ENCODE assay signal across 8 cellular contexts in the genomic region with DNA sequence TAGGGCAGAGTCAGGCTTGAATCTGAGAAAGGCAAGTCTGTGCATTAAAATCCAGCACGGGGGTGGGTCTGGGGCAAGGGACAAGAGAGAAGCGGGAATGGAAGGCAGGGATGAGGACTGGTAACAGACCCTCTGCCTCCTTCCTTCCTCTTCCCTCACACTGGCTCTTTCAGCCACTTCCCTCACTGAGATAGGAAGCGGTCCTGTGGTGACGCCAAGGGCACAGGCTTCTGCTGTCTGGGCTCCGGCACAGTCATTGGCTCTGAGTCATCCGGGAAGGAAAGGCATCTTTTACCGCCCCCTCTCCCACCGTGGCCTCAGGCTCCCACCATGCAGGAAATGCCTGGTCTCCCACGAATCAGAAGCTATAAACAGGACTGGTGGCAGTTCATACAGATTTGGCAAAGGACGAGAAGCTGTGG.
DNase-seq lines count a peak whose midpoint lies in the region; ATAC-seq and TF ChIP-seq lines count a peak whose summit lies in the region.

No MANE protein-coding gene starts in this region.

- ATAC-seq in GM21619 (IDR thresholded peaks at IDR 0.05; ENCODE audit: unreplicated experiment), result no peak

- WGBS in adrenal gland, 4 donors, result 25 to 40% (median 31%) methylated on average over 8 to 10 of the region's 10 CpGs
- 50% methylated on average over 10 of the region's 10 CpGs for WGBS in prostate gland

- intact Hi-C loops in adrenal gland (cut with DNase I) (no loop called here), prostate gland (cut with DNase I) (no loop called here)

- no peaks in the 10 kb centered on the region for H3K27me3 ChIP-seq in BLaER1 treated with 17β-estradiol and CSF1 and Interleukin-3, amounts not matched to agents 10 nM and 100 nM
- H3K27me3 ChIP-seq in NT2/D1 (ENCODE audit: insufficient read depth, insufficient read length) (no peaks in the 10 kb centered on the region), adrenal gland (no peaks in the 10 kb centered on the region), prostate gland (replicated peaks; ENCODE audit: insufficient read depth) (no peaks in the 10 kb centered on the region)

- peak overlapping the region; percentile 37 to 79 (median 68) for H3K4me2 ChIP-seq in BLaER1 treated with 17β-estradiol and CSF1 and Interleukin-3, amounts not matched to agents 10 nM and 100 nM

- no peak for TF ChIP-seq CTCF in adrenal gland (IDR thresholded peaks at IDR 0.05)
- no peak for TF ChIP-seq CTCF in prostate gland (IDR thresholded peaks at IDR 0.05)
- TF ChIP-seq CTCF in GM20000 (IDR thresholded peaks at IDR 0.05; ENCODE audit: extremely low read depth, missing control alignments), result no peak

- H3K9ac ChIP-seq in BLaER1 treated with 17β-estradiol and CSF1 and Interleukin-3, amounts not matched to agents 10 nM and 100 nM, result peak overlapping the region in 7 of 11 experiments; percentile 18 to 46 (median 25); a peak in 8 of 22 replicates
- peak overlapping the region; percentile 6 for H3K9ac ChIP-seq in NT2/D1 (ENCODE audit: insufficient read length, low read depth)

- H3K36me3 ChIP-seq in BLaER1 treated with 17β-estradiol and CSF1 and Interleukin-3, amounts not matched to agents 10 nM and 100 nM, result peaks cover 24 to 95% (median 65%) of the 10 kb centered on the region in 11 experiments
- H3K36me3 ChIP-seq in NT2/D1 (ENCODE audit: insufficient read depth, insufficient read length, low read length), result peaks cover 3% of the 10 kb centered on the region
- no peaks in the 10 kb centered on the region for H3K36me3 ChIP-seq in adrenal gland (replicated peaks in 1 of 2)
- no peaks in the 10 kb centered on the region for H3K36me3 ChIP-seq in prostate gland

- no peak for TF ChIP-seq POLR2A in adrenal gland (IDR thresholded peaks at IDR 0.05)
- no peak for TF ChIP-seq POLR2A in prostate gland (IDR thresholded peaks at IDR 0.05)

- DNase-seq in NT2/D1 (ENCODE audit: low read depth, low spot score) (peak; percentile 72), adrenal gland (peak; percentile 60 to 88 (median 78)), hepatic stellate cell (ENCODE audit: low spot score) (peak; percentile 91), prostate gland (ENCODE audit: low spot score) (no peak), GM20000 (ENCODE audit: low spot score) (no peak)
- peak; percentile 43 to 47 for DNase-seq in stimulated activated CD4-positive, alpha-beta T cell treated with anti-CD3 and anti-CD28 coated beads, Interleukin-2, amount 100 ng/mL, for 24 hours

- peaks cover 0 to 33% (median 13%) of the 10 kb centered on the region in 11 experiments; a peak in 15 of 22 replicates for H3K9me3 ChIP-seq in BLaER1 treated with 17β-estradiol and CSF1 and Interleukin-3, amounts not matched to agents 10 nM and 100 nM (replicated peaks in 1 of 11)
- H3K9me3 ChIP-seq in NT2/D1 (ENCODE audit: insufficient read depth, low read length) (no peaks in the 10 kb centered on the region), adrenal gland (replicated peaks in 1 of 3) (no peaks in the 10 kb centered on the region), prostate gland (no peaks in the 10 kb centered on the region)

- peaks cover 28 to 100% (median 71%) of the 10 kb centered on the region in 10 experiments for H3K4me1 ChIP-seq in BLaER1 treated with 17β-estradiol and CSF1 and Interleukin-3, amounts not matched to agents 10 nM and 100 nM
- peaks cover 25% of the 10 kb centered on the region for H3K4me1 ChIP-seq in NT2/D1 (ENCODE audit: insufficient read depth, insufficient read length)
- H3K4me1 ChIP-seq in adrenal gland (replicated peaks in 1 of 2), result peaks cover 8 to 81% of the 10 kb centered on the region in 2 donors
- H3K4me1 ChIP-seq in prostate gland (replicated peaks), result no peaks in the 10 kb centered on the region

- peaks cover 3 to 90% (median 37%) of the 10 kb centered on the region in 11 experiments; a peak in 16 of 22 replicates for H4K20me1 ChIP-seq in BLaER1 treated with 17β-estradiol and CSF1 and Interleukin-3, amounts not matched to agents 10 nM and 100 nM

- peak overlapping the region in 10 of 11 experiments; percentile 18 to 72 (median 54); a peak in 20 of 22 replicates for H3K27ac ChIP-seq in BLaER1 treated with 17β-estradiol and CSF1 and Interleukin-3, amounts not matched to agents 10 nM and 100 nM
- H3K27ac ChIP-seq in adrenal gland, result peak overlapping the region in 2 of 5 donors; percentile 56 to 57
- H3K27ac ChIP-seq in prostate gland, result no peak overlapping the region

- H3K4me3 ChIP-seq in BLaER1 treated with 17β-estradiol and CSF1 and Interleukin-3, amounts not matched to agents 10 nM and 100 nM, result no peak overlapping the region
- H3K4me3 ChIP-seq in NT2/D1 (ENCODE audit: insufficient read length, low read depth) (no peak overlapping the region), adrenal gland (no peak overlapping the region), prostate gland (no peak overlapping the region)

Comparison
In these comparisons a context has a peak if more than half of its experiments do, and no peak if none do; other contexts are left out.
1. H3K27ac ChIP-seq: peak in BLaER1 treated with 17β-estradiol and CSF1 and Interleukin-3, amounts not matched to agents 10 nM and 100 nM (10 of 11); none in prostate gland (0 of 2).
2. DNase-seq: peak in NT2/D1 (single experiment), adrenal gland (7 of 7), hepatic stellate cell (single experiment) and stimulated activated CD4-positive, alpha-beta T cell treated with anti-CD3 and anti-CD28 coated beads, Interleukin-2, amount 100 ng/mL, for 24 hours (2 of 2); none in prostate gland (single experiment) and GM20000 (single experiment).